1 cellular context compared by ENCODE assay signal in genomic region chr17:66963521-66964082, GRCh38.
TF ChIP-seq lines count a peak whose summit lies in the region.

No MANE protein-coding gene starts in this region.

TF ChIP-seq in HCT116, 20 proteins besides CTCF, POLR2A, EP300 and RAD21 (continued from another document):
- TF ChIP-seq REST (IDR thresholded peaks at IDR 0.05; ENCODE audit: low read depth) (no peak), ZNF274 (IDR thresholded peaks at IDR 0.05; ENCODE audit: low read depth, low read length) (no peak), FOSL1 (IDR thresholded peaks at IDR 0.05; ENCODE audit: low read depth) (no peak), EGR1 (IDR thresholded peaks at IDR 0.05; ENCODE audit: low read depth) (no peak), CBX3 (IDR thresholded peaks at IDR 0.05; ENCODE audit: low read depth) (no peak), POLR2AphosphoS5 (IDR thresholded peaks at IDR 0.05; ENCODE audit: low read depth, low read length) (no peak), TCF7L2 (IDR thresholded peaks at IDR 0.05; ENCODE audit: borderline replicate concordance, extremely low read depth, insufficient read depth, insufficient read length) (no peak), EZH2 (IDR thresholded peaks at IDR 0.05) (no peak), SIN3A (IDR thresholded peaks at IDR 0.05; ENCODE audit: low read depth) (no peak), ZFX (IDR thresholded peaks at IDR 0.05) (no peak), CEBPB (IDR thresholded peaks at IDR 0.05; ENCODE audit: low read depth) (no peak), YY1 (IDR thresholded peaks at IDR 0.05; ENCODE audit: extremely low read depth, insufficient replicate concordance, low read depth, low read length) (no peak), EZH2phosphoT487 (IDR thresholded peaks at IDR 0.05; ENCODE audit: borderline replicate concordance) (no peak), SRF (IDR thresholded peaks at IDR 0.05; ENCODE audit: low read depth) (no peak), SP1 (IDR thresholded peaks at IDR 0.05; ENCODE audit: low read depth) (no peak), ATF3 (IDR thresholded peaks at IDR 0.05) (no peak)
TF ChIP-seq in HCT116: peak in this region for 0.
